Comparison of ENCODE assay signal across 12 cellular contexts in the genomic region with DNA sequence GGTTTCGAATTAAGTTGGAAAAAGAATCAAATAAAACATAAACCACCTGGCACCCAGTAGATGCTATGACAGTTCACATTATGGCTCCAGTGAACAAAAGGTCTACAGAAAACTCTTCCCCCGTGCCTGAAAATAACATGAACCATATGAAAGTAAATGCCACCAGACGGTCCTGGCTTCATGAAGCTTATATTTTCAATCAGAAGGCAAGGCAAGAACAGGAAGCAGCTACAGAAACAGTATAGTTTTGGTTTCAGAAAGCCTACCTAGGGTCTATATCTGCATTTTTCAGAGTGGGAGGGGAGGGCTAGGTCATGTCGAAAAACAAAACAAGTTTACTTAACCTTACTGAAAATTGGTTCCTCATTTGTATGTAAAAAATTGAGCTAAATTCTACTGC. TPM values are rescaled to one million over a fixed set of nuclear protein-coding genes. Genes with fewer than 3 reads are reported as not detected.
A peak's percentile ranks its signal among the peaks of the same experiment; 100 is the strongest.
DNase-seq lines count a peak whose midpoint lies in the region; ATAC-seq and TF ChIP-seq lines count a peak whose summit lies in the region.
"Had no signal": no experiment of that assay in that cellular context is flagged by ENCODE, and none has a peak within 500 bp of the region (broad histone marks: within the 10 kb centered on the region; RNA-seq: fewer than 3 reads in every experiment).

No MANE protein-coding gene starts in this region.

- ATAC-seq in GM18870 (IDR thresholded peaks at IDR 0.05; ENCODE audit: unreplicated experiment) (peak; percentile 71), GM21619 (IDR thresholded peaks at IDR 0.05; ENCODE audit: unreplicated experiment) (peak; percentile 63), HG03521 (IDR thresholded peaks at IDR 0.05; ENCODE audit: unreplicated experiment) (peak; percentile 71), memory B cell (ENCODE audit: low read depth) (peak; percentile 63)
- ATAC-seq: Panc1 had no signal

- H3K9me3 Mint-ChIP-seq in memory B cell: peaks cover 4% of the 10 kb centered on the region

- H3K4me3 ChIP-seq in thyroid gland (replicated peaks in 1 of 3): no peak overlapping the region
- H3K4me3 ChIP-seq: GM23248, heart right ventricle had no signal

- no peak for TF ChIP-seq POLR2A in thyroid gland (IDR thresholded peaks at IDR 0.05)

- 87 to 91% methylated on average over 4 of the region's 4 CpGs for WGBS in thyroid gland, 2 donors

- H3K4me3 Mint-ChIP-seq in memory B cell: peak overlapping the region; percentile 86

- H3K4me1 Mint-ChIP-seq in memory B cell: peaks cover 42% of the 10 kb centered on the region

- no peaks in the 10 kb centered on the region for H3K9me3 ChIP-seq in thyroid gland
- H3K9me3 ChIP-seq: heart right ventricle had no signal

- no peaks in the 10 kb centered on the region for H3K36me3 ChIP-seq in thyroid gland
- H3K36me3 ChIP-seq: heart right ventricle had no signal

- TF ChIP-seq CTCF in thyroid gland (IDR thresholded peaks at IDR 0.05): no peak

- DNase-seq in memory B cell (ENCODE audit: low spot score in 2 of 2): peak in 1 of 2 donors; percentile 68
- DNase-seq in SW 1271 (lab: John Stamatoyannopoulos, UW): no peak
- DNase-seq in activated effector memory CD4-positive, alpha-beta T cell treated with Interleukin-2 at 50 U/mL for 16 hours: no peak
- DNase-seq in thyroid gland: no peak
- no peak for DNase-seq in HUDEP-2 (lab: John Stamatoyannopoulos, UW; ENCODE audit: unreplicated experiment in 76 of 76)
- DNase-seq: amygdala, GM23248, heart right ventricle had no signal

- H3K27me3 ChIP-seq in thyroid gland: no peaks in the 10 kb centered on the region
- H3K27me3 ChIP-seq: heart right ventricle had no signal

- H3K4me1 ChIP-seq in thyroid gland: peaks cover 17 to 20% of the 10 kb centered on the region in 2 donors

- intact Hi-C loops in thyroid gland (cut with DNase I): no loop called here

- no peak overlapping the region for H3K27ac ChIP-seq in thyroid gland
- H3K27ac ChIP-seq: GM23248 had no signal

- no peaks in the 10 kb centered on the region for H3K27me3 Mint-ChIP-seq in memory B cell

- peaks cover 16% of the 10 kb centered on the region for H3K36me3 Mint-ChIP-seq in memory B cell

- peak overlapping the region; percentile 98 for H3K27ac Mint-ChIP-seq in memory B cell

RNA-seq across cellular contexts. Expression of gene RAB30, which starts 9.8 kb away (rescaled TPM):
- 10 to 100 TPM; 12.0 to 30.0 (median 22.8) TPM for total RNA-seq in thyroid gland
